12 cellular contexts compared by ENCODE assay signal in the genomic region with DNA sequence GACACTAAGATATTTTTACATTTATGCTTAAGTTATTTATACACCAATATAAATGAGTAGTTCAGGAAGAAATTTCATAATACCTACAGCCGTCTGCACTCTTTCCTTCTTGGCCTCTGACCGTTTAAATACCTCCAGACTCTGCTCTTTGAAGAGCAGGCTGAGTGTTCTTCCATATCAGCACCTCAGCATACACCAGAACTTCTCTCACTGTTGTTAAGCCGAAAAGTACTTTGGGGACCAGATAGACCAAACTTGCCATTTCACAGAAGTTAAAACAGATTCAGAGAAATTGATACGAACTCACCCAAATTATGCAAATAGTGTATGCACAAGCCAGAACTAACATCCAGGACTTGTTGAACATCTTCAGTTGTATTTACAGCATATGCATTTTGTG.
"Had no signal": no experiment of that assay in that cellular context is flagged by ENCODE, and none has a peak within 500 bp of the region (broad histone marks: within the 10 kb centered on the region; RNA-seq: fewer than 3 reads in every experiment).

No MANE protein-coding gene starts in this region.

- H3K4me3 ChIP-seq: adrenal gland, body of pancreas, psoas muscle, right lobe of liver, tibial artery, vagina had no signal

- H3K27me3 ChIP-seq: adrenal gland, body of pancreas, right lobe of liver, tibial artery, vagina had no signal

- H3K27ac ChIP-seq: adrenal gland, body of pancreas, epithelial cell of prostate, psoas muscle, right lobe of liver, tibial artery, vagina had no signal

- H3K36me3 ChIP-seq: adrenal gland, right lobe of liver, tibial artery, vagina had no signal

- DNase-seq: activated naive CD4-positive, alpha-beta T cell treated with anti-CD3 and anti-CD28 coated beads for 36 hours; adrenal gland; body of pancreas; effector memory CD4-positive, alpha-beta T cell; hippocampal formation; mesendoderm; psoas muscle; right lobe of liver; tibial artery had no signal

- H3K9me3 ChIP-seq: adrenal gland, body of pancreas, psoas muscle, right lobe of liver, tibial artery, vagina had no signal

- ATAC-seq: body of pancreas; psoas muscle; right lobe of liver; stimulated activated effector memory CD8-positive, alpha-beta T cell treated with anti-CD3 and anti-CD28 coated beads, Interleukin-12 subunit alpha, Interleukin-12 subunit beta, amount 100 ng/mL, for 72 hours had no signal
